ENCODE assay signal across 22 cellular contexts in genomic region chr15:48090666-48091065, GRCh38. TPM values are rescaled to one million over a fixed set of nuclear protein-coding genes. Genes with fewer than 3 reads are reported as not detected.
"Had no signal": no experiment of that assay in that cellular context is flagged by ENCODE, and none has a peak within 500 bp of the region (broad histone marks: within the 10 kb centered on the region; RNA-seq: fewer than 3 reads in every experiment).

No MANE protein-coding gene starts in this region.

- DNase-seq: activated CD4-positive, alpha-beta memory T cell treated with anti-CD3 and anti-CD28 coated beads for 36 hours; activated CD4-positive, alpha-beta T cell treated with anti-CD3 and anti-CD28 coated beads for 36 hours; activated CD8-positive, alpha-beta memory T cell treated with anti-CD3 and anti-CD28 coated beads, Interleukin-2, amount 10 ng/mL, durations not matched to agents 7 days and 5 days; activated naive CD4-positive, alpha-beta T cell treated with anti-CD3 and anti-CD28 coated beads, Interleukin-2, amount 50 U/mL, for 16 hours; activated T-cell treated with anti-CD3 and anti-CD28 coated beads, Interleukin-2, amount 50 U/mL, for 1 hour; endodermal cell; heart left ventricle; immature natural killer cell; mesendoderm; nephron progenitor cell; occipital lobe; right cardiac atrium; stimulated activated CD4-positive, alpha-beta T cell treated with anti-CD3 and anti-CD28 coated beads, Interleukin-4, amount 100 ng/mL, for 24 hours; stimulated activated naive CD4-positive, alpha-beta T cell; tibial artery; uterus had no signal

- H3K36me3 Mint-ChIP-seq: activated CD4-positive, alpha-beta memory T cell treated with anti-CD3 and anti-CD28 coated beads for 36 hours; activated CD8-positive, alpha-beta memory T cell treated with anti-CD3 and anti-CD28 coated beads, Interleukin-2, amount 10 ng/mL, durations not matched to agents 7 days and 5 days; immature natural killer cell had no signal

- H3K4me3 Mint-ChIP-seq: activated CD4-positive, alpha-beta memory T cell treated with anti-CD3 and anti-CD28 coated beads for 36 hours; activated CD4-positive, alpha-beta T cell treated with anti-CD3 and anti-CD28 coated beads for 36 hours; activated CD8-positive, alpha-beta memory T cell treated with anti-CD3 and anti-CD28 coated beads, Interleukin-2, amount 10 ng/mL, durations not matched to agents 7 days and 5 days; endodermal cell; immature natural killer cell; nephron progenitor cell had no signal

- H3K4me1 Mint-ChIP-seq: activated CD4-positive, alpha-beta T cell treated with anti-CD3 and anti-CD28 coated beads for 36 hours; activated CD8-positive, alpha-beta memory T cell treated with anti-CD3 and anti-CD28 coated beads, Interleukin-2, amount 10 ng/mL, durations not matched to agents 7 days and 5 days; endodermal cell; immature natural killer cell had no signal

- H3K9me3 Mint-ChIP-seq: activated CD4-positive, alpha-beta memory T cell treated with anti-CD3 and anti-CD28 coated beads for 36 hours had no signal

- H3K27me3 Mint-ChIP-seq: activated CD8-positive, alpha-beta memory T cell treated with anti-CD3 and anti-CD28 coated beads, Interleukin-2, amount 10 ng/mL, durations not matched to agents 7 days and 5 days had no signal

- H3K27ac Mint-ChIP-seq: activated CD4-positive, alpha-beta memory T cell treated with anti-CD3 and anti-CD28 coated beads for 36 hours; activated CD4-positive, alpha-beta T cell treated with anti-CD3 and anti-CD28 coated beads for 36 hours; activated CD8-positive, alpha-beta memory T cell treated with anti-CD3 and anti-CD28 coated beads, Interleukin-2, amount 10 ng/mL, durations not matched to agents 7 days and 5 days; endodermal cell; immature natural killer cell had no signal

RNA-seq across cellular contexts. Expression of gene SLC24A5, which starts 30.1 kb away (rescaled TPM):
- total RNA-seq: activated CD4-positive, alpha-beta memory T cell treated with anti-CD3 and anti-CD28 coated beads for 36 hours; activated CD4-positive, alpha-beta T cell treated with anti-CD3 and anti-CD28 coated beads for 36 hours; activated CD8-positive, alpha-beta memory T cell treated with anti-CD3 and anti-CD28 coated beads, Interleukin-2, amount 10 ng/mL, durations not matched to agents 7 days and 5 days; cardiac muscle cell; dermis microvascular lymphatic vessel endothelial cell; endodermal cell; epithelial cell of proximal tubule; heart left ventricle; liver; occipital lobe; posterior vena cava; right cardiac atrium; subcutaneous adipose tissue had no signal
